8 cellular contexts compared by ENCODE assay signal in the genomic region with DNA sequence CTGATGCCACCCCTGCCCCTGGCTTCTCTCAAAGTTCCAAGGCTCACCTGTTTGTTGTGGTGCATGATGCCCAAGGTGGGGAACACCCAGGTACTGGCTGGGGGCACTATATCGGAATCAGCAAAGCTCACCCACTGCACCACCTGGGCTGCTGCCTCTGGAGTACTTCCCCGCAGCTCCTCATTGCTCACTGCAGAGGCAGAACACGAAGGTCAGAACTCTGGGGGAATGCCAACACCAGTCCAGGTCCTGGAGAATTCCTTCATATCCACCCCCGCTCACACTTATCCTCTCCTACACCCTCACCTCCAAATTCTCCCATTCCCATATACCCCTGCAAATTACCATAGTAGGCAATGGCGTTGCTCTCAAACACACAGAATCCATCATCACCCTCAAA. TPM values are rescaled to one million over a fixed set of nuclear protein-coding genes. Genes with fewer than 3 reads are reported as not detected.
DNase-seq lines count a peak whose midpoint lies in the region; ATAC-seq and TF ChIP-seq lines count a peak whose summit lies in the region.
"Not testable (repeated sequence)": the region's sequence is repeated elsewhere in the genome, so short reads cannot be mapped to it uniquely, and the experiment has no call there.

No MANE protein-coding gene starts in this region.

- H3K36me3 ChIP-seq in ES-I3 (ENCODE audit: insufficient read depth, low read length) = peaks cover 47% of the 10 kb centered on the region
- peaks cover 94% of the 10 kb centered on the region for H3K36me3 ChIP-seq in MG63
- H3K36me3 ChIP-seq in ectodermal cell (ENCODE audit: control insufficient read depth, insufficient read depth, low read length) = peaks cover 47% of the 10 kb centered on the region

- not testable (repeated sequence) for H3K27me3 Mint-ChIP-seq in T-helper 17 cell; activated T-helper 2 cell treated with anti-CD3 and anti-CD28 coated beads, Interferon-gamma antibody, Interleukin-2, Interleukin-4, amounts not matched to agents 10 μg/mL and 5 μg/mL and 100 μg/mL, durations not matched to agents 14 hours and 24 hours and 36 hours (ENCODE audit: low read depth); memory B cell; progenitor cell of endocrine pancreas

- peaks cover 18% of the 10 kb centered on the region for H3K4me1 ChIP-seq in ES-I3 (ENCODE audit: insufficient read depth, low read length)
- H3K4me1 ChIP-seq in ectodermal cell (ENCODE audit: control insufficient read depth, insufficient read depth, low read length) = not testable (repeated sequence)

- 0 out of 2 replicates have a peak overlapping the region, but pooled peaks have one; percentile 79 for H3K27ac ChIP-seq in 22Rv1
- not testable (repeated sequence) for H3K27ac ChIP-seq in ectodermal cell (ENCODE audit: insufficient read depth, low read depth, low read length, poor library complexity, severe bottlenecking)

- H3K36me3 Mint-ChIP-seq in T-helper 17 cell (ENCODE audit: low read depth) (peaks cover 21% of the 10 kb centered on the region), memory B cell (peaks cover 33% of the 10 kb centered on the region), progenitor cell of endocrine pancreas (ENCODE audit: insufficient read depth) (peaks cover 36% of the 10 kb centered on the region)
- H3K36me3 Mint-ChIP-seq in activated T-helper 2 cell treated with anti-CD3 and anti-CD28 coated beads, Interferon-gamma antibody, Interleukin-2, Interleukin-4, amounts not matched to agents 10 μg/mL and 5 μg/mL and 100 μg/mL, durations not matched to agents 14 hours and 24 hours and 36 hours (ENCODE audit: low read depth) = peaks cover 89% of the 10 kb centered on the region

- H3K4me3 ChIP-seq in MG63 = peak overlapping the region; percentile 82
- H3K4me3 ChIP-seq in ectodermal cell (ENCODE audit: insufficient read depth, low read depth, low read length) = peak overlapping the region; percentile 1

- WGBS in ectodermal cell, 2 experiments = 95 to 96% methylated on average over 5 of the region's 5 CpGs

- H3K9ac ChIP-seq in ES-I3 (ENCODE audit: low read depth, low read length) = peak overlapping the region; percentile 99; the same call in 1 of the 2 replicates

- peaks cover 54% of the 10 kb centered on the region for H3K4me1 Mint-ChIP-seq in T-helper 17 cell
- H3K4me1 Mint-ChIP-seq in activated T-helper 2 cell treated with anti-CD3 and anti-CD28 coated beads, Interferon-gamma antibody, Interleukin-2, Interleukin-4, amounts not matched to agents 10 μg/mL and 5 μg/mL and 100 μg/mL, durations not matched to agents 14 hours and 24 hours and 36 hours (ENCODE audit: low read depth) = peaks cover 43% of the 10 kb centered on the region
- H3K4me1 Mint-ChIP-seq in memory B cell = peaks cover 34% of the 10 kb centered on the region
- H3K4me1 Mint-ChIP-seq in progenitor cell of endocrine pancreas (ENCODE audit: low read depth) = peaks cover 41% of the 10 kb centered on the region

- peak overlapping the region; percentile 99 for H3K4me3 Mint-ChIP-seq in T-helper 17 cell
- peak overlapping the region; percentile 92 for H3K4me3 Mint-ChIP-seq in activated T-helper 2 cell treated with anti-CD3 and anti-CD28 coated beads, Interferon-gamma antibody, Interleukin-2, Interleukin-4, amounts not matched to agents 10 μg/mL and 5 μg/mL and 100 μg/mL, durations not matched to agents 14 hours and 24 hours and 36 hours (ENCODE audit: low read depth)
- not testable (repeated sequence) for H3K4me3 Mint-ChIP-seq in memory B cell
- H3K4me3 Mint-ChIP-seq in progenitor cell of endocrine pancreas (ENCODE audit: low read depth) = peak overlapping the region; percentile 1

- H3K9me3 Mint-ChIP-seq in activated T-helper 2 cell treated with anti-CD3 and anti-CD28 coated beads, Interferon-gamma antibody, Interleukin-2, Interleukin-4, amounts not matched to agents 10 μg/mL and 5 μg/mL and 100 μg/mL, durations not matched to agents 14 hours and 24 hours and 36 hours; memory B cell; progenitor cell of endocrine pancreas (ENCODE audit: low read depth): not testable (repeated sequence)

- not testable (repeated sequence) for DNase-seq in MG63; T-helper 17 cell; activated T-helper 2 cell treated with anti-CD3 and anti-CD28 coated beads, Interferon-gamma antibody, Interleukin-2, Interleukin-4, amounts not matched to agents 10 μg/mL and 5 μg/mL and 100 μg/mL, durations not matched to agents 14 hours and 24 hours and 36 hours (ENCODE audit: low spot score); memory B cell (ENCODE audit: low spot score in 2 of 2); progenitor cell of endocrine pancreas (ENCODE audit: low spot score, unreplicated experiment)

- H3K27ac Mint-ChIP-seq in T-helper 17 cell (peak overlapping the region; percentile 100), memory B cell (peak overlapping the region; percentile 93), progenitor cell of endocrine pancreas (peak overlapping the region; percentile 69)
- peak overlapping the region; percentile 2 for H3K27ac Mint-ChIP-seq in activated T-helper 2 cell treated with anti-CD3 and anti-CD28 coated beads, Interferon-gamma antibody, Interleukin-2, Interleukin-4, amounts not matched to agents 10 μg/mL and 5 μg/mL and 100 μg/mL, durations not matched to agents 14 hours and 24 hours and 36 hours

- intact Hi-C loops in activated T-helper 2 cell treated with anti-CD3 and anti-CD28 coated beads, Interferon-gamma antibody, Interleukin-2, Interleukin-4, amounts not matched to agents 10 μg/mL and 5 μg/mL and 100 μg/mL, durations not matched to agents 14 hours and 24 hours and 36 hours (cut with micrococcal nuclease) = loop anchor here (5.0 kb wide), 1 partner anchor 41 kb away; the partner anchor contains the start of genes EML3 and ROM1

- H3K9me3 ChIP-seq in ES-I3 (ENCODE audit: control insufficient read depth, insufficient read depth, low read length); MG63; T-helper 17 cell (ENCODE audit: control insufficient read depth, low read length, poor library complexity, severe bottlenecking); ectodermal cell (ENCODE audit: control insufficient read depth, low read length): not testable (repeated sequence)

- not testable (repeated sequence) for H3K27me3 ChIP-seq in MG63; ectodermal cell (ENCODE audit: control insufficient read depth, insufficient read depth, low read length, poor library complexity, severe bottlenecking)

- ATAC-seq in T-helper 17 cell; memory B cell (ENCODE audit: low read depth): not testable (repeated sequence)

- not testable (repeated sequence) for TF ChIP-seq CTCF in 22Rv1 (IDR thresholded peaks at IDR 0.05); progenitor cell of endocrine pancreas (IDR thresholded peaks at IDR 0.05; ENCODE audit: unreplicated experiment)

RNA-seq across cellular contexts. Expression of gene EEF1G, which starts 2.2 kb away (rescaled TPM):
- total RNA-seq in MG63 (2014; rRNA removed; shearing (Covaris generic); ENCODE audit: low replicate concordance) = 2,571 and 3,577 TPM in 2 replicates
- total RNA-seq in T-helper 17 cell = 1,000 to 10,000 TPM; 1,954 to 1,984 TPM
- total RNA-seq in activated T-helper 2 cell treated with anti-CD3 and anti-CD28 coated beads, Interferon-gamma antibody, Interleukin-2, Interleukin-4, amounts not matched to agents 10 μg/mL and 5 μg/mL and 100 μg/mL, durations not matched to agents 14 hours and 24 hours and 36 hours = 1,369 and 1,395 TPM in 2 replicates
- 2,940 TPM for polyA plus RNA-seq in ectodermal cell (2013, experiment 1 of 4)
- 2,895 TPM for polyA plus RNA-seq in ectodermal cell (2013, experiment 2 of 4)
- 2,535 TPM for polyA plus RNA-seq in ectodermal cell (2013, experiment 3 of 4)
- polyA plus RNA-seq in ectodermal cell (2013, experiment 4 of 4) = 2,880 TPM
- 1,931 and 1,938 TPM in 2 replicates for total RNA-seq in progenitor cell of endocrine pancreas

RNA-seq across cellular contexts. Expression of gene TUT1, which starts 19.8 kb away (rescaled TPM):
- 11.1 and 20.3 TPM in 2 replicates for total RNA-seq in MG63 (2014; rRNA removed; shearing (Covaris generic); ENCODE audit: low replicate concordance)
- total RNA-seq in T-helper 17 cell (10 to 100 TPM; 20.9 to 23.2 TPM), progenitor cell of endocrine pancreas (23.1 and 26.0 TPM in 2 replicates)
- total RNA-seq in activated T-helper 2 cell treated with anti-CD3 and anti-CD28 coated beads, Interferon-gamma antibody, Interleukin-2, Interleukin-4, amounts not matched to agents 10 μg/mL and 5 μg/mL and 100 μg/mL, durations not matched to agents 14 hours and 24 hours and 36 hours = 29.9 and 41.7 TPM in 2 replicates
- 24.6 TPM for polyA plus RNA-seq in ectodermal cell (2013, experiment 1 of 4)
- 25.5 TPM for polyA plus RNA-seq in ectodermal cell (2013, experiment 2 of 4)
- polyA plus RNA-seq in ectodermal cell (2013, experiment 3 of 4) = 18.6 TPM
- 21.2 TPM for polyA plus RNA-seq in ectodermal cell (2013, experiment 4 of 4)

RNA-seq across cellular contexts. Expression of gene AHNAK, which starts 24.9 kb away (rescaled TPM):
- 110 and 122 TPM in 2 replicates for total RNA-seq in MG63 (2014; rRNA removed; shearing (Covaris generic); ENCODE audit: low replicate concordance)
- total RNA-seq in T-helper 17 cell (100 to 1,000 TPM; 692 to 863 TPM), progenitor cell of endocrine pancreas (27.2 and 39.8 TPM in 2 replicates)
- total RNA-seq in activated T-helper 2 cell treated with anti-CD3 and anti-CD28 coated beads, Interferon-gamma antibody, Interleukin-2, Interleukin-4, amounts not matched to agents 10 μg/mL and 5 μg/mL and 100 μg/mL, durations not matched to agents 14 hours and 24 hours and 36 hours = 105 and 108 TPM in 2 replicates
- polyA plus RNA-seq in ectodermal cell (2013, experiment 1 of 4) = 20.5 TPM
- 27.0 TPM for polyA plus RNA-seq in ectodermal cell (2013, experiment 2 of 4)
- 21.6 TPM for polyA plus RNA-seq in ectodermal cell (2013, experiment 3 of 4)
- 29.8 TPM for polyA plus RNA-seq in ectodermal cell (2013, experiment 4 of 4)

RNA-seq across cellular contexts. Expression of gene MTA2, which starts 30.2 kb away (rescaled TPM):
- 84.9 and 117 TPM in 2 replicates for total RNA-seq in MG63 (2014; rRNA removed; shearing (Covaris generic); ENCODE audit: low replicate concordance)
- total RNA-seq in T-helper 17 cell = 100 to 1,000 TPM; 140 to 175 TPM
- 201 and 215 TPM in 2 replicates for total RNA-seq in activated T-helper 2 cell treated with anti-CD3 and anti-CD28 coated beads, Interferon-gamma antibody, Interleukin-2, Interleukin-4, amounts not matched to agents 10 μg/mL and 5 μg/mL and 100 μg/mL, durations not matched to agents 14 hours and 24 hours and 36 hours
- 143 TPM for polyA plus RNA-seq in ectodermal cell (2013, experiment 1 of 4)
- polyA plus RNA-seq in ectodermal cell (2013, experiment 2 of 4) = 142 TPM
- polyA plus RNA-seq in ectodermal cell (2013, experiment 3 of 4) = 107 TPM
- 111 TPM for polyA plus RNA-seq in ectodermal cell (2013, experiment 4 of 4)
- total RNA-seq in progenitor cell of endocrine pancreas = 134 and 140 TPM in 2 replicates

RNA-seq across cellular contexts. Expression of gene EML3, which starts 41.1 kb away (rescaled TPM):
- total RNA-seq in MG63 (2014; rRNA removed; shearing (Covaris generic); ENCODE audit: low replicate concordance) = 18.1 and 20.9 TPM in 2 replicates
- total RNA-seq in T-helper 17 cell (100 to 1,000 TPM; 169 to 174 TPM), progenitor cell of endocrine pancreas (42.7 and 47.0 TPM in 2 replicates)
- 144 and 146 TPM in 2 replicates for total RNA-seq in activated T-helper 2 cell treated with anti-CD3 and anti-CD28 coated beads, Interferon-gamma antibody, Interleukin-2, Interleukin-4, amounts not matched to agents 10 μg/mL and 5 μg/mL and 100 μg/mL, durations not matched to agents 14 hours and 24 hours and 36 hours
- polyA plus RNA-seq in ectodermal cell (2013, experiment 1 of 4) = 26.1 TPM
- 28.1 TPM for polyA plus RNA-seq in ectodermal cell (2013, experiment 2 of 4)
- 24.4 TPM for polyA plus RNA-seq in ectodermal cell (2013, experiment 3 of 4)
- polyA plus RNA-seq in ectodermal cell (2013, experiment 4 of 4) = 22.3 TPM

Comparison
In these comparisons a context has a peak if more than half of its experiments do, and no peak if none do; other contexts are left out.
1. H3K27ac Mint-ChIP-seq: peak in every context shown above with its lines; median percentile 100 in T-helper 17 cell; 93 in memory B cell; 69 in progenitor cell of endocrine pancreas; 2 in activated T-helper 2 cell treated with anti-CD3 and anti-CD28 coated beads, Interferon-gamma antibody, Interleukin-2, Interleukin-4, amounts not matched to agents 10 μg/mL and 5 μg/mL and 100 μg/mL, durations not matched to agents 14 hours and 24 hours and 36 hours.